24 cellular contexts compared by ENCODE assay signal in the genomic region with DNA sequence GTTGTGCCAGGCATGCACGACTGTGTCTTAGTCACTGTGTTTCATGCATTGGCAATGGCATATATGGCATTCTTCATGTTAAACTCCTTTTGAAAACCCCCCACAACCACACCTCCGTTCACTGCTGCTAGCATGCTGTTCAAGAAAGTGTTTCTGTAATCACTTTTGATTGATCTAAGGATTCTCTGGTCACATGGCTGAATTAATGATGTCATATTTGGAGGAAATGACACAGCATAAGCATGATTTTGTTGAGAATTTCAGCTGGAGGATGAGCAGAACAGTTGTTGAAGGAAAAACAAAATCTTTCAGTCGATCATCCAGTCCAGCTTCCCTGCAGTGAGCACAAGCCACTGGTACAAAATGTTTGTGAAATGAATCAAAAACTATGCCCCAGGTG.
"Had no signal": no experiment of that assay in that cellular context is flagged by ENCODE, and none has a peak within 500 bp of the region (broad histone marks: within the 10 kb centered on the region; RNA-seq: fewer than 3 reads in every experiment).

No MANE protein-coding gene starts in this region.

- DNase-seq: hippocampal formation; kidney; left colon; left lung; mesendoderm; naive B cell; natural killer cell; nephron progenitor cell; occipital lobe; ovary; spleen; stimulated activated CD4-positive, alpha-beta T cell treated with anti-CD3 and anti-CD28 coated beads, Interleukin-4, amount 100 ng/mL, for 24 hours; stimulated activated naive CD4-positive, alpha-beta T cell; substantia nigra; uterus had no signal

- H3K9ac ChIP-seq: neural progenitor cell had no signal

- H3K9me3 ChIP-seq: left lung, neutrophil, ovary, right atrium auricular region, spleen, tibial nerve, uterus had no signal

- H3K27me3 ChIP-seq: left lung, neural progenitor cell, ovary, right atrium auricular region, uterus had no signal

- H3K36me3 ChIP-seq: left lung, neural progenitor cell, neutrophil, ovary, right atrium auricular region, spleen, tibial nerve, uterus had no signal

- FAIRE-seq: islet of Langerhans, kidney had no signal

- H3K4me1 ChIP-seq: left lung, neural progenitor cell, right atrium auricular region, tibial nerve, uterus had no signal

- H3K4me3 ChIP-seq: left lung, lung, neural progenitor cell, ovary, right atrium auricular region, skin epidermis, spleen, tibial nerve, uterus had no signal

- H2AFZ ChIP-seq: neural progenitor cell had no signal

- ATAC-seq: left colon; left lung; natural killer cell; sciatic nerve; stimulated activated effector memory CD8-positive, alpha-beta T cell treated with anti-CD3 and anti-CD28 coated beads, Interleukin-12 subunit alpha, Interleukin-12 subunit beta, amount 100 ng/mL, for 72 hours had no signal

- H3K27ac ChIP-seq: left lung, neural progenitor cell, neutrophil, ovary, right atrium auricular region, skin epidermis, spleen, tibial nerve, uterus had no signal

- H3K4me2 ChIP-seq: neural progenitor cell had no signal
